In the genomic region with DNA sequence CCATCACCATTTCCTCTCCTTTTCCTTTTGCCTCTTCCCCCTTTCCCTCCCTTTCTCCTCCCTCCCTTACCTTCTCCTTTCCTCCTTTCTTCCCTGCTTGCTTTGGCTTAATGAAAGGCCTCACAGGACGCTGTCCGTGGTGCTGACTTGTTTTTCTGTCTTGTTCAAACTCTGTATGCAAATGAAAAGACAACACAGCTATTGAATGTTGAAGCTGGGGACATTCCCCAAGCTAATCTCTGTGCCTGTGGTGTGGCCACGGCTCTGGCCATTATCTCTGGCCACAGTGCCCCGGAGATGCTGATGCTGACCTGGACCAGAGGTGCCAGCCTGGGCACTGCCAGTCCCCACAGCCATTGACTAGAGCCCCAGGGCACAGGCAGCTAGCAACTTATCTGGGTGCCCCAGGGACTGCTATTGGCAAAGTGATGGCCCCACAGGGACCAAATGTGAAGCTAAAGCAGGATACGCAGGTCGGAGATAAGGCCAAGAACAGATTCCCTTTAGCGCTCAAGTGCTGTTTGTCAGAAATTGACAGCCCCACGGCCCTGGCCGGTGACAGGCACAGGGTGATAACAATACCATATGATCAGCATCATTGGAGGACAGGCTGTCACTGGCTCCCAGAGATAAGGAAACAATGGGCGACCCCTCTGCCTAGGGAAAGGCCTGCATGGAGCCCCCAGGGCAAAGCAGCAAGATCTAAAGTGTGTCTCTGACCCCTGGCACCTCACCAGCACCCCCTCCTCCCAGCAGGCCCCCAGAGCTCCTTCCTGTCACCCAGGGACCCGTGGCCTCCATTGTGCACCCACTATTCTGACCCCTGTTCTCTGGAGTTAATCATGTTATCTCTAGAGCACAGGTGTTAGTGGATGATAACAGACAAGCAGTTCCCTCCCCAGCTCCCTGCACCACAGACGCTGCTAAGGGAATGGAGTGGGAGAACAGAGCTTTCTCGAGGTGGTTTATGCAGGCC, we compare ENCODE assay signal across 2 cellular contexts.
TF ChIP-seq lines count a peak whose summit lies in the region.

No MANE protein-coding gene starts in this region.

TF ChIP-seq in K562, 482 proteins besides CTCF, POLR2A, EP300 and RAD21 (continued from another document and continues in another):
- TF ChIP-seq PBX2 (CRISPR knock-in tag; IDR thresholded peaks at IDR 0.05; ENCODE audit: low read depth) (peak; percentile 53), PBX2 (tag; conservative IDR thresholded peaks at IDR 0.05; ENCODE audit: low read depth) (peak; percentile 83), CREB1 (IDR thresholded peaks at IDR 0.05) (no peak), CREB1 (CRISPR knock-in tag; IDR thresholded peaks at IDR 0.05) (no peak), ZFP30 (CRISPR knock-in tag; IDR thresholded peaks at IDR 0.05; ENCODE audit: borderline replicate concordance) (no peak), ZNF551 (CRISPR knock-in tag; IDR thresholded peaks at IDR 0.05) (no peak), ATF7 (IDR thresholded peaks at IDR 0.05) (0 out of 2 replicates have a peak, but pooled peaks have one; percentile 13), ZC3H11A (IDR thresholded peaks at IDR 0.05; ENCODE audit: low read depth, low read length) (no peak), ZNF586 (CRISPR knock-in tag; conservative IDR thresholded peaks at IDR 0.05) (no peak), ID3 (CRISPR knock-in tag; IDR thresholded peaks at IDR 0.05) (no peak), ID3 (tag; IDR thresholded peaks at IDR 0.05) (peak; percentile 87), KHSRP (IDR thresholded peaks at IDR 0.05) (peak; percentile 19; the same call in 1 of the 2 replicates), MAFF (IDR thresholded peaks at IDR 0.05; ENCODE audit: low read length) (no peak), ZNF3 (CRISPR knock-in tag; IDR thresholded peaks at IDR 0.05) (no peak), KDM5B (IDR thresholded peaks at IDR 0.05; ENCODE audit: insufficient replicate concordance, low read depth, low read length) (no peak), ZNF408 (CRISPR knock-in tag; IDR thresholded peaks at IDR 0.05; ENCODE audit: low read depth) (no peak), KLF6 (CRISPR knock-in tag; IDR thresholded peaks at IDR 0.05; ENCODE audit: borderline replicate concordance) (no peak), MEF2D (tag; conservative IDR thresholded peaks at IDR 0.05; ENCODE audit: low read depth) (peak; percentile 28; the same call in 1 of the 2 replicates), ATF4 (CRISPR knock-in tag; IDR thresholded peaks at IDR 0.05) (no peak), ASH1L (IDR thresholded peaks at IDR 0.05; ENCODE audit: borderline replicate concordance, low read depth, partially characterized antibody) (no peak), GATA2 (CRISPR knock-in tag; IDR thresholded peaks at IDR 0.05) (peak; percentile 82)
- TF ChIP-seq, protein P1, sequence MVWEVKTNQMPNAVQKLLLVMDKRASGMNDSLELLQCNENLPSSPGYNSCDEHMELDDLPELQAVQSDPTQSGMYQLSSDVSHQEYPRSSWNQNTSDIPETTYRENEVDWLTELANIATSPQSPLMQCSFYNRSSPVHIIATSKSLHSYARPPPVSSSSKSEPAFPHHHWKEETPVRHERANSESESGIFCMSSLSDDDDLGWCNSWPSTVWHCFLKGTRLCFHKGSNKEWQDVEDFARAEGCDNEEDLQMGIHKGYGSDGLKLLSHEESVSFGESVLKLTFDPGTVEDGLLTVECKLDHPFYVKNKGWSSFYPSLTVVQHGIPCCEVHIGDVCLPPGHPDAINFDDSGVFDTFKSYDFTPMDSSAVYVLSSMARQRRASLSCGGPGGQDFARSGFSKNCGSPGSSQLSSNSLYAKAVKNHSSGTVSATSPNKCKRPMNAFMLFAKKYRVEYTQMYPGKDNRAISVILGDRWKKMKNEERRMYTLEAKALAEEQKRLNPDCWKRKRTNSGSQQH (CRISPR knock-in tag; IDR thresholded peaks at IDR 0.05): 0 out of 2 replicates have a peak, but pooled peaks have one; percentile 74
- TF ChIP-seq, protein P2, sequence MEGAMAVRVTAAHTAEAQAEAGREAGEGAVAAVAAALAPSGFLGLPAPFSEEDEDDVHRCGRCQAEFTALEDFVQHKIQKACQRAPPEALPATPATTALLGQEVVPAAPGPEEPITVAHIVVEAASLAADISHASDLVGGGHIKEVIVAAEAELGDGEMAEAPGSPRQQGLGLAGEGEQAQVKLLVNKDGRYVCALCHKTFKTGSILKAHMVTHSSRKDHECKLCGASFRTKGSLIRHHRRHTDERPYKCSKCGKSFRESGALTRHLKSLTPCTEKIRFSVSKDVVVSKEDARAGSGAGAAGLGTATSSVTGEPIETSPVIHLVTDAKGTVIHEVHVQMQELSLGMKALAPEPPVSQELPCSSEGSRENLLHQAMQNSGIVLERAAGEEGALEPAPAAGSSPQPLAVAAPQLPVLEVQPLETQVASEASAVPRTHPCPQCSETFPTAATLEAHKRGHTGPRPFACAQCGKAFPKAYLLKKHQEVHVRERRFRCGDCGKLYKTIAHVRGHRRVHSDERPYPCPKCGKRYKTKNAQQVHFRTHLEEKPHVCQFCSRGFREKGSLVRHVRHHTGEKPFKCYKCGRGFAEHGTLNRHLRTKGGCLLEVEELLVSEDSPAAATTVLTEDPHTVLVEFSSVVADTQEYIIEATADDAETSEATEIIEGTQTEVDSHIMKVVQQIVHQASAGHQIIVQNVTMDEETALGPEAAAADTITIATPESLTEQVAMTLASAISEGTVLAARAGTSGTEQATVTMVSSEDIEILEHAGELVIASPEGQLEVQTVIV (CRISPR knock-in tag; IDR thresholded peaks at IDR 0.05; ENCODE audit: borderline replicate concordance): no peak

TF ChIP-seq in HepG2, 621 proteins besides CTCF, POLR2A, EP300 and RAD21 (continued from another document and continues in another):
- TF ChIP-seq, protein P3, sequence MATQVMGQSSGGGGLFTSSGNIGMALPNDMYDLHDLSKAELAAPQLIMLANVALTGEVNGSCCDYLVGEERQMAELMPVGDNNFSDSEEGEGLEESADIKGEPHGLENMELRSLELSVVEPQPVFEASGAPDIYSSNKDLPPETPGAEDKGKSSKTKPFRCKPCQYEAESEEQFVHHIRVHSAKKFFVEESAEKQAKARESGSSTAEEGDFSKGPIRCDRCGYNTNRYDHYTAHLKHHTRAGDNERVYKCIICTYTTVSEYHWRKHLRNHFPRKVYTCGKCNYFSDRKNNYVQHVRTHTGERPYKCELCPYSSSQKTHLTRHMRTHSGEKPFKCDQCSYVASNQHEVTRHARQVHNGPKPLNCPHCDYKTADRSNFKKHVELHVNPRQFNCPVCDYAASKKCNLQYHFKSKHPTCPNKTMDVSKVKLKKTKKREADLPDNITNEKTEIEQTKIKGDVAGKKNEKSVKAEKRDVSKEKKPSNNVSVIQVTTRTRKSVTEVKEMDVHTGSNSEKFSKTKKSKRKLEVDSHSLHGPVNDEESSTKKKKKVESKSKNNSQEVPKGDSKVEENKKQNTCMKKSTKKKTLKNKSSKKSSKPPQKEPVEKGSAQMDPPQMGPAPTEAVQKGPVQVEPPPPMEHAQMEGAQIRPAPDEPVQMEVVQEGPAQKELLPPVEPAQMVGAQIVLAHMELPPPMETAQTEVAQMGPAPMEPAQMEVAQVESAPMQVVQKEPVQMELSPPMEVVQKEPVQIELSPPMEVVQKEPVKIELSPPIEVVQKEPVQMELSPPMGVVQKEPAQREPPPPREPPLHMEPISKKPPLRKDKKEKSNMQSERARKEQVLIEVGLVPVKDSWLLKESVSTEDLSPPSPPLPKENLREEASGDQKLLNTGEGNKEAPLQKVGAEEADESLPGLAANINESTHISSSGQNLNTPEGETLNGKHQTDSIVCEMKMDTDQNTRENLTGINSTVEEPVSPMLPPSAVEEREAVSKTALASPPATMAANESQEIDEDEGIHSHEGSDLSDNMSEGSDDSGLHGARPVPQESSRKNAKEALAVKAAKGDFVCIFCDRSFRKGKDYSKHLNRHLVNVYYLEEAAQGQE (IDR thresholded peaks at IDR 0.05; ENCODE audit: borderline replicate concordance in 1 of 2, low read depth in 1 of 2, low read length in 2 of 2): peak; percentile 89 to 98
- TF ChIP-seq ZNF124 (CRISPR knock-in tag; IDR thresholded peaks at IDR 0.05) (peak; percentile 91; the same call in 1 of the 2 replicates), PPARG (CRISPR knock-in tag; conservative IDR thresholded peaks at IDR 0.05) (peak; percentile 78), SOX13 (IDR thresholded peaks at IDR 0.05) (no peak), SOX13 (CRISPR knock-in tag; conservative IDR thresholded peaks at IDR 0.05 in 1 of 2, IDR thresholded peaks at IDR 0.05 in 1 of 2) (peak in 1 of 2 experiments; percentile 68; a peak in 2 of 4 replicates), MXI1 (IDR thresholded peaks at IDR 0.05; ENCODE audit: borderline replicate concordance, low read depth, low read length) (no peak), JUN (CRISPR knock-in tag; IDR thresholded peaks at IDR 0.05) (no peak), ZNF20 (CRISPR knock-in tag; IDR thresholded peaks at IDR 0.05) (no peak), ZNF747 (CRISPR knock-in tag; IDR thresholded peaks at IDR 0.05; ENCODE audit: borderline replicate concordance) (no peak; the same call in none of the 2 replicates), HES4 (CRISPR knock-in tag; IDR thresholded peaks at IDR 0.05; ENCODE audit: borderline replicate concordance) (no peak; the same call in 1 of the 2 replicates), ARNT (IDR thresholded peaks at IDR 0.05) (no peak), ISX (CRISPR knock-in tag; conservative IDR thresholded peaks at IDR 0.05) (no peak), ZNF30 (CRISPR knock-in tag; IDR thresholded peaks at IDR 0.05) (no peak), ZC3H13 (CRISPR knock-in tag; IDR thresholded peaks at IDR 0.05) (peak; percentile 79; the same call in 1 of the 2 replicates), NFAT5 (CRISPR knock-in tag; IDR thresholded peaks at IDR 0.05) (no peak), ZSCAN21 (CRISPR knock-in tag; IDR thresholded peaks at IDR 0.05; ENCODE audit: borderline replicate concordance) (0 out of 2 replicates have a peak, but pooled peaks have one; percentile 47), KDM5A (IDR thresholded peaks at IDR 0.05; ENCODE audit: borderline replicate concordance, low read length) (no peak), ZNF512B (CRISPR knock-in tag; IDR thresholded peaks at IDR 0.05; ENCODE audit: borderline replicate concordance) (no peak), RORA (CRISPR knock-in tag; IDR thresholded peaks at IDR 0.05) (no peak), TMF1 (CRISPR knock-in tag; IDR thresholded peaks at IDR 0.05; ENCODE audit: low read depth) (peak; percentile 89), ELF1 (CRISPR knock-in tag; IDR thresholded peaks at IDR 0.05) (no peak), HNF4A (CRISPR knock-in tag; IDR thresholded peaks at IDR 0.05) (no peak), ZNF777 (CRISPR knock-in tag; IDR thresholded peaks at IDR 0.05) (no peak)
- TF ChIP-seq, protein P4, sequence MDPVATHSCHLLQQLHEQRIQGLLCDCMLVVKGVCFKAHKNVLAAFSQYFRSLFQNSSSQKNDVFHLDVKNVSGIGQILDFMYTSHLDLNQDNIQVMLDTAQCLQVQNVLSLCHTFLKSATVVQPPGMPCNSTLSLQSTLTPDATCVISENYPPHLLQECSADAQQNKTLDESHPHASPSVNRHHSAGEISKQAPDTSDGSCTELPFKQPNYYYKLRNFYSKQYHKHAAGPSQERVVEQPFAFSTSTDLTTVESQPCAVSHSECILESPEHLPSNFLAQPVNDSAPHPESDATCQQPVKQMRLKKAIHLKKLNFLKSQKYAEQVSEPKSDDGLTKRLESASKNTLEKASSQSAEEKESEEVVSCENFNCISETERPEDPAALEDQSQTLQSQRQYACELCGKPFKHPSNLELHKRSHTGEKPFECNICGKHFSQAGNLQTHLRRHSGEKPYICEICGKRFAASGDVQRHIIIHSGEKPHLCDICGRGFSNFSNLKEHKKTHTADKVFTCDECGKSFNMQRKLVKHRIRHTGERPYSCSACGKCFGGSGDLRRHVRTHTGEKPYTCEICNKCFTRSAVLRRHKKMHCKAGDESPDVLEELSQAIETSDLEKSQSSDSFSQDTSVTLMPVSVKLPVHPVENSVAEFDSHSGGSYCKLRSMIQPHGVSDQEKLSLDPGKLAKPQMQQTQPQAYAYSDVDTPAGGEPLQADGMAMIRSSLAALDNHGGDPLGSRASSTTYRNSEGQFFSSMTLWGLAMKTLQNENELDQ (CRISPR knock-in tag; IDR thresholded peaks at IDR 0.05; ENCODE audit: borderline replicate concordance): peak; percentile 98
